ENCODE assay signal across 8 cellular contexts in genomic region chr2:113390133-113390849, GRCh38. TPM values are rescaled to one million over a fixed set of nuclear protein-coding genes. Genes with fewer than 3 reads are reported as not detected.
DNase-seq lines count a peak whose midpoint lies in the region; ATAC-seq and TF ChIP-seq lines count a peak whose summit lies in the region.

No MANE protein-coding gene starts in this region.

- no peaks in the 10 kb centered on the region for H3K79me1 ChIP-seq in H9 (ENCODE audit: insufficient read depth, low read depth, low read length, poor library complexity, severe bottlenecking)

- no peak overlapping the region for H2BK15ac ChIP-seq in H9 (ENCODE audit: low read depth, low read length)

- no peaks in the 10 kb centered on the region for H3K4me1 ChIP-seq in H9 (ENCODE audit: insufficient read depth, low read length)
- no peaks in the 10 kb centered on the region for H3K4me1 ChIP-seq in MM.1S (ENCODE audit: low read length)
- peaks cover 0 to 17% (median 0%) of the 10 kb centered on the region in 9 donors for H3K4me1 ChIP-seq in heart right ventricle
- no peaks in the 10 kb centered on the region for H3K4me1 ChIP-seq in sigmoid colon

- H3K56ac ChIP-seq in H9 (ENCODE audit: insufficient read length, low read depth, low read length): no peak overlapping the region

- H3K9me3 ChIP-seq in H9 (ENCODE audit: control insufficient read depth, low read depth, low read length) (peaks cover 9% of the 10 kb centered on the region), MM.1S (replicated peaks; ENCODE audit: insufficient read depth, low read length) (no peaks in the 10 kb centered on the region), heart right ventricle (no peaks in the 10 kb centered on the region), sigmoid colon (no peaks in the 10 kb centered on the region)

- DNase-seq in GM04503 (ENCODE audit: low read depth): peak; percentile 9
- DNase-seq in H9: peak; percentile 79
- DNase-seq in MM.1S: peak; percentile 81
- peak in 1 of 2 donors; percentile 57 for DNase-seq in heart right ventricle
- DNase-seq in sigmoid colon: no peak
- no peak for DNase-seq in COR-L47 (lab: John Stamatoyannopoulos, UW)
- no peak for DNase-seq in midbrain (lab: John Stamatoyannopoulos, UW)

- H3K23ac ChIP-seq in H9 (ENCODE audit: insufficient read length, low read depth, low read length): no peak overlapping the region

- peaks cover 3 to 14% (median 12%) of the 10 kb centered on the region in 3 experiments; a peak in 6 of 7 replicates for H3K36me3 Mint-ChIP-seq in H9 (ENCODE audit: insufficient read depth in 1 of 3, low read depth in 3 of 3)
- H3K36me3 Mint-ChIP-seq in activated naive CD4-positive, alpha-beta T cell treated with anti-CD3 and anti-CD28 coated beads, Interleukin-2, amount 50 U/mL, for 24 hours: no peaks in the 10 kb centered on the region

- no peak overlapping the region for H2BK12ac ChIP-seq in H9 (ENCODE audit: insufficient read length, low read depth, low read length)

- peak; percentile 99 for TF ChIP-seq CTCF in H9 (conservative IDR thresholded peaks at IDR 0.05)
- TF ChIP-seq CTCF in MM.1S (IDR thresholded peaks at IDR 0.05; ENCODE audit: low read length): peak; percentile 94
- TF ChIP-seq CTCF in heart right ventricle (IDR thresholded peaks at IDR 0.05): peak; percentile 60 to 99 (median 93)
- peak; percentile 13 to 72 (median 60) for TF ChIP-seq CTCF in sigmoid colon (IDR thresholded peaks at IDR 0.05)

- H3K79me2 ChIP-seq in H9 (ENCODE audit: insufficient read depth, low read length) (no peaks in the 10 kb centered on the region), MM.1S (ENCODE audit: low read length) (no peaks in the 10 kb centered on the region)

- H3K4me2 ChIP-seq in H9 (ENCODE audit: insufficient read depth, insufficient read length, low read length) (no peak overlapping the region), MM.1S (ENCODE audit: low read depth, low read length) (peak overlapping the region; percentile 76)

- WGBS in H9 (ENCODE audit: extremely low coverage, insufficient read length, low lambda C conversion rate): no CpG with 5 or more reads among the region's 11 CpGs
- WGBS in heart right ventricle, 2 donors: 16 to 18% methylated on average over 11 of the region's 11 CpGs
- WGBS in sigmoid colon, 2 donors: 10 to 17% methylated on average over 11 of the region's 11 CpGs

- no peaks in the 10 kb centered on the region for H3K23me2 ChIP-seq in H9 (ENCODE audit: insufficient read length, low read depth, low read length, poor library complexity, severe bottlenecking)

- H3K4me1 Mint-ChIP-seq in H9: no peaks in the 10 kb centered on the region
- H3K4me1 Mint-ChIP-seq in activated naive CD4-positive, alpha-beta T cell treated with anti-CD3 and anti-CD28 coated beads, Interleukin-2, amount 50 U/mL, for 24 hours: peaks cover 17% of the 10 kb centered on the region

- no peak overlapping the region for H3K14ac ChIP-seq in H9 (ENCODE audit: insufficient read depth, low read length)

- no peak overlapping the region for H2BK5ac ChIP-seq in H9 (ENCODE audit: insufficient read length, low read length)

- H3K9ac ChIP-seq in H9 (ENCODE audit: extremely low read depth, insufficient read length, low read length) (no peak overlapping the region), MM.1S (ENCODE audit: low read length) (peak overlapping the region; percentile 44; the same call in 1 of the 2 replicates)

- H3K4me3 Mint-ChIP-seq in H9: no peak overlapping the region
- H3K4me3 Mint-ChIP-seq in activated naive CD4-positive, alpha-beta T cell treated with anti-CD3 and anti-CD28 coated beads, Interleukin-2, amount 50 U/mL, for 24 hours: peak overlapping the region; percentile 69

- H3K4ac ChIP-seq in H9 (ENCODE audit: low read depth, low read length): no peak overlapping the region

- no peak overlapping the region for H3K18ac ChIP-seq in H9 (ENCODE audit: insufficient read length, low read depth, low read length)

- no peak overlapping the region for H4K8ac ChIP-seq in H9 (replicated peaks; ENCODE audit: insufficient read length, low read depth, low read length)

- peak overlapping the region; percentile 51 for H3K4me3 ChIP-seq in MM.1S (ENCODE audit: low read length)
- peak overlapping the region in 6 of 10 donors; percentile 8 to 39 (median 17) for H3K4me3 ChIP-seq in heart right ventricle
- H3K4me3 ChIP-seq in sigmoid colon: peak overlapping the region in 2 of 4 donors; percentile 0 to 22

- H3K27ac ChIP-seq in H9 (ENCODE audit: insufficient read length, low read depth, low read length) (no peak overlapping the region), MM.1S (ENCODE audit: low read length) (peak overlapping the region; percentile 19; the same call in 1 of the 2 replicates), heart right ventricle (peak overlapping the region in 1 of 10 donors; percentile 69), sigmoid colon (peak overlapping the region in 1 of 4 donors; percentile 37)

- no peak for TF ChIP-seq EP300 in sigmoid colon (IDR thresholded peaks at IDR 0.05)

- H2AK5ac ChIP-seq in H9 (ENCODE audit: insufficient read length, low read length): no peak overlapping the region

- H3F3A ChIP-seq in MM.1S (ENCODE audit: insufficient read depth, low read length): no peaks in the 10 kb centered on the region

- H2AFZ ChIP-seq in H9 (ENCODE audit: low read length): no peak overlapping the region
- peak overlapping the region; percentile 63 for H2AFZ ChIP-seq in MM.1S (ENCODE audit: low read length)

- TF ChIP-seq POLR2A in sigmoid colon (IDR thresholded peaks at IDR 0.05): no peak

- no peak overlapping the region for H4K5ac ChIP-seq in H9 (ENCODE audit: insufficient read length, low read depth, low read length)

- H3K9me2 ChIP-seq in MM.1S (replicated peaks; ENCODE audit: insufficient read depth, low read length): no peaks in the 10 kb centered on the region

- H3K9me3 Mint-ChIP-seq in H9: peaks cover 16 to 26% of the 10 kb centered on the region in 2 experiments
- H3K9me3 Mint-ChIP-seq in activated naive CD4-positive, alpha-beta T cell treated with anti-CD3 and anti-CD28 coated beads, Interleukin-2, amount 50 U/mL, for 24 hours: no peaks in the 10 kb centered on the region

- no peak overlapping the region for H4K91ac ChIP-seq in H9 (ENCODE audit: insufficient read length, low read depth, low read length)

- intact Hi-C loops in heart right ventricle (cut with DNase I) (loop anchor here in 2 of 10 donors (2.0 to 5.0 kb wide), 2 partner anchors 251 to 253 kb away; no protein-coding TSS in a partner anchor), sigmoid colon (cut with DNase I) (no loop called here)

- H2BK120ac ChIP-seq in H9 (ENCODE audit: low read depth, low read length, poor library complexity, severe bottlenecking): no peak overlapping the region

- ATAC-seq in heart right ventricle: peak in 7 of 8 donors; percentile 71 to 91 (median 79)

- no peak overlapping the region for H2BK20ac ChIP-seq in H9 (ENCODE audit: low read depth, low read length, poor library complexity, severe bottlenecking)

- H3K27me3 ChIP-seq in H9 (ENCODE audit: insufficient read depth, low read length) (no peaks in the 10 kb centered on the region), MM.1S (replicated peaks; ENCODE audit: insufficient read depth, low read length) (no peaks in the 10 kb centered on the region), heart right ventricle (peaks cover 0 to 6% (median 0%) of the 10 kb centered on the region in 7 donors), sigmoid colon (no peaks in the 10 kb centered on the region)

- peaks cover 29% of the 10 kb centered on the region for H3K27me3 Mint-ChIP-seq in H9 (ENCODE audit: low read depth)
- H3K27me3 Mint-ChIP-seq in activated naive CD4-positive, alpha-beta T cell treated with anti-CD3 and anti-CD28 coated beads, Interleukin-2, amount 50 U/mL, for 24 hours: peaks cover 10% of the 10 kb centered on the region

- H4K20me1 ChIP-seq in H9 (ENCODE audit: control insufficient read depth, insufficient read depth, insufficient read length) (no peaks in the 10 kb centered on the region), MM.1S (ENCODE audit: insufficient read depth, low read length) (no peaks in the 10 kb centered on the region)

- no peak overlapping the region for H3K27ac Mint-ChIP-seq in H9
- peak overlapping the region; percentile 85 for H3K27ac Mint-ChIP-seq in activated naive CD4-positive, alpha-beta T cell treated with anti-CD3 and anti-CD28 coated beads, Interleukin-2, amount 50 U/mL, for 24 hours

- H3K36me3 ChIP-seq in MM.1S (replicated peaks; ENCODE audit: insufficient read depth, low read length) (no peaks in the 10 kb centered on the region), heart right ventricle (no peaks in the 10 kb centered on the region), sigmoid colon (no peaks in the 10 kb centered on the region)

- H3T11ph ChIP-seq in H9 (ENCODE audit: low read length): no peak overlapping the region

RNA-seq across cellular contexts. Expression of gene ZNG1B, which starts 47.2 kb away (rescaled TPM):
- total RNA-seq in H9 (2021) (41.7 TPM in 2 replicates), heart right ventricle (10 to 100 TPM; 24.1 to 41.1 (median 29.8) TPM), sigmoid colon (10 to 100 TPM; 21.0 to 47.1 (median 30.7) TPM)
- polyA plus RNA-seq in heart right ventricle (10 to 100 TPM; 19.7 to 41.5 TPM), sigmoid colon (10 to 100 TPM; 20.4 to 25.0 (median 22.9) TPM)

Comparison
In these comparisons a context has a peak if more than half of its experiments do, and no peak if none do; other contexts are left out.
1. DNase-seq: peak in GM04503 (single experiment), H9 (single experiment) and MM.1S (single experiment); none in sigmoid colon (single experiment), COR-L47 (single experiment) and midbrain (single experiment).
2. Peak in every context shown above with its lines, with median percentiles within 50 percentile points of each other: CTCF ChIP-seq.